22 cellular contexts compared by ENCODE assay signal in the genomic region with DNA sequence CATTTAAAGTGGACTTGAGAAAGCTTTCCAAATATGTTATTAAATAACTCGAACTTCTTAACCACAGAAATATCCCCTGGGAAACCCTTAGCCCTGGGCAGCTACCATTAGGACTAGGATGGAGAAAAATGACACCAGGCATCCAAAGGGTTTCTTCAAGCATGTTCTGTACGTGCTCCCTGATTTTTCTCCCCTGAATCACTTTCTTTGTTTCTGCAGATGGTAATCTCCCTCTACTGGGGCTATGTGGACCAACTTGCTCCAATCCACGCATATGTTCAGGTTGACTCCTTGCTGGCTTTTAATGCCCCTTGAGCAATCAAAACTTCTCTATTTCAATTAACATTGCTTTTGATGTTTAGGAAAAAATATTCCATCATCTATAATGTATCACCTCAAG.
"Had no signal": no experiment of that assay in that cellular context is flagged by ENCODE, and none has a peak within 500 bp of the region (broad histone marks: within the 10 kb centered on the region; RNA-seq: fewer than 3 reads in every experiment).

No MANE protein-coding gene starts in this region.

- H3K27ac ChIP-seq: ascending aorta, heart left ventricle, right atrium auricular region, SK-N-MC, suprapubic skin, upper lobe of left lung had no signal

- ATAC-seq: activated T-helper 17 cell treated with anti-CD3 and anti-CD28 coated beads, Interleukin-2, amount 50 U/mL, for 72 hours; heart left ventricle; left colon; naive thymus-derived CD4-positive, alpha-beta T cell; stimulated activated naive CD8-positive, alpha-beta T cell treated with anti-CD3 and anti-CD28 coated beads, Interleukin-15, Interleukin-2, amounts not matched to agents 100 U/mL and 50 U/mL, for 24 hours; T-cell had no signal

- H3K4me3 ChIP-seq: ascending aorta, heart left ventricle, right atrium auricular region, SK-N-MC, suprapubic skin, upper lobe of left lung had no signal

- H3K4me1 ChIP-seq: right atrium auricular region, suprapubic skin, upper lobe of left lung had no signal

- H3K9me3 ChIP-seq: right atrium auricular region, suprapubic skin, upper lobe of left lung had no signal

- H3K27me3 Mint-ChIP-seq: dendritic cell treated with granulocyte-macrophage colony-stimulating factor and Interleukin-4, amounts not matched to agents 40 ng/mL and 50 ng/mL, for 4 days had no signal

- H3K36me3 ChIP-seq: ascending aorta, heart left ventricle, right atrium auricular region, suprapubic skin, upper lobe of left lung had no signal

- H3K27me3 ChIP-seq: ascending aorta, heart left ventricle, right atrium auricular region, suprapubic skin, upper lobe of left lung had no signal

- H3K4me1 Mint-ChIP-seq: activated T-helper 17 cell treated with anti-CD3 and anti-CD28 coated beads, Interleukin-2, amount 50 U/mL, for 72 hours; central memory CD8-positive, alpha-beta T cell; T-cell had no signal

- H3K9me3 Mint-ChIP-seq: activated T-helper 17 cell treated with anti-CD3 and anti-CD28 coated beads, Interleukin-2, amount 50 U/mL, for 72 hours; dendritic cell treated with granulocyte-macrophage colony-stimulating factor and Interleukin-4, amounts not matched to agents 40 ng/mL and 50 ng/mL, for 4 days; T-cell had no signal

- FAIRE-seq: frontal cortex, small intestine had no signal

- H3K27ac Mint-ChIP-seq: activated T-helper 17 cell treated with anti-CD3 and anti-CD28 coated beads, Interleukin-2, amount 50 U/mL, for 72 hours; dendritic cell treated with granulocyte-macrophage colony-stimulating factor and Interleukin-4, amounts not matched to agents 40 ng/mL and 50 ng/mL, for 4 days; naive thymus-derived CD4-positive, alpha-beta T cell; T-cell had no signal

- H3K4me3 Mint-ChIP-seq: activated T-helper 17 cell treated with anti-CD3 and anti-CD28 coated beads, Interleukin-2, amount 50 U/mL, for 72 hours; central memory CD8-positive, alpha-beta T cell; dendritic cell treated with granulocyte-macrophage colony-stimulating factor and Interleukin-4, amounts not matched to agents 40 ng/mL and 50 ng/mL, for 4 days; naive thymus-derived CD4-positive, alpha-beta T cell; T-cell had no signal

- H3K36me3 Mint-ChIP-seq: naive thymus-derived CD4-positive, alpha-beta T cell; T-cell had no signal

- DNase-seq: activated CD4-positive, CD25-positive, alpha-beta regulatory T cell treated with anti-CD3 and anti-CD28 coated beads, Interleukin-2, amount 50 U/mL, for 72 hours; activated naive CD4-positive, alpha-beta T cell treated with Interleukin-2 at 50 U/mL for 16 hours; erythroblast; heart left ventricle; left colon; mammary epithelial cell; naive thymus-derived CD4-positive, alpha-beta T cell; posterior cingulate gyrus; small intestine; stimulated activated CD4-positive, alpha-beta T cell treated with anti-CD3 and anti-CD28 coated beads, Interleukin-4, amount 100 ng/mL, for 24 hours; stimulated activated naive CD8-positive, alpha-beta T cell treated with anti-CD3 and anti-CD28 coated beads, Interleukin-15, Interleukin-2, amounts not matched to agents 100 U/mL and 50 U/mL, for 24 hours; T-cell; T1000; upper lobe of left lung had no signal
